8 cellular contexts compared by ENCODE assay signal in the genomic region with DNA sequence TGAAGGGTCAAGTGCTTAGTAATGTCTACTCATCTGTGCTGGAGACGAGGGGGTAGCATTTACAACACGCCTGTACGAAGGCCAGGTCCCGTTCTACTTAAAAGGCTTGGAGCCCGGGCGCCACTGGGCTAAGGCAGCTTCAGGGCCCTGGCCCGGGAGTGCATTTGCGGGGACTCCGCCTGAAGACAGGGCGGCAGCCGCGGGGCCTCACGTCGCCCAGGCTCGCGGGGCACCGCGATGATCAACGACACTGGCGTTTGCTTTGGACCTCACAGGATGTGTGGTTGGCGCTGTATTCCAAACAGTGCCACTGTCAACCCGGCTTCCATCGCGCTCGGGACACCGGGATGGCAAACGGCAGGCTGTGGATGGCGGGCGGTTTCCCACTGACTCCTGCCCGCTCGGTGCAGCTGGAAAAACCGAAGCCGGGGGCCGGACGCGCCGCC. TPM values are rescaled to one million over a fixed set of nuclear protein-coding genes. Genes with fewer than 3 reads are reported as not detected.
DNase-seq lines count a peak whose midpoint lies in the region; ATAC-seq and TF ChIP-seq lines count a peak whose summit lies in the region.

No MANE protein-coding gene starts in this region.

- DNase-seq in ELR (ENCODE audit: low read depth) (peak; percentile 84), HEK293T (ENCODE audit: extremely low spot score) (peak; percentile 39), NCI-H2171 treated with DMSO at 0.1 percent for 48 hours (lab: John Stamatoyannopoulos, UW) (peak; percentile 63), colonic mucosa (peak; percentile 67), left lung (peak; percentile 66 to 88), middle frontal gyrus (ENCODE audit: extremely low spot score, low spot score) (no peak)
- DNase-seq in activated CD4-positive, alpha-beta T cell treated with anti-CD3 and anti-CD28 coated beads for 1 hour = peak; percentile 35
- peak; percentile 40 for DNase-seq in stimulated activated CD8-positive, alpha-beta memory T cell treated with anti-CD3 and anti-CD28 coated beads, Interleukin-4, amount 100 ng/mL, for 24 hours (ENCODE audit: low read depth)

- H3K4me3 ChIP-seq in colonic mucosa (peak overlapping the region; percentile 82), left lung (peak overlapping the region; percentile 80 to 83)

- CTCF ChIA-PET in HEK293T (lab: Yijun Ruan, JAX) = no interaction called here

- no peaks in the 10 kb centered on the region for H3K9me3 ChIP-seq in colonic mucosa
- no peaks in the 10 kb centered on the region for H3K9me3 ChIP-seq in left lung

- H3K36me3 ChIP-seq in colonic mucosa (no peaks in the 10 kb centered on the region), left lung (no peaks in the 10 kb centered on the region)

- ATAC-seq in left lung = peak; percentile 32

- POLR2A ChIA-PET in HEK293T (lab: Yijun Ruan, JAX) = interaction anchor here (1.2 to 1.8 kb wide), 5 partner anchors 11 to 274 kb away, joined by 3 to 6 read pairs (median 4); a partner anchor contains a TSS

- TF ChIP-seq CTCF in colonic mucosa (IDR thresholded peaks at IDR 0.05) = no peak
- TF ChIP-seq CTCF in left lung (IDR thresholded peaks at IDR 0.05) = no peak

- H3K27me3 ChIP-seq in colonic mucosa (no peaks in the 10 kb centered on the region), left lung (no peaks in the 10 kb centered on the region)

- intact Hi-C loops in colonic mucosa (cut with DNase I) (loop anchor here (10.0 kb wide), 1 partner anchor 1287 kb away; a partner anchor contains a TSS), left lung (cut with DNase I) (no loop called here)

- H3K9ac ChIP-seq in colonic mucosa (ENCODE audit: low read depth in 2 of 2, low read length in 2 of 2) = peak overlapping the region; percentile 87 to 91

- H3K4me1 ChIP-seq in colonic mucosa = peaks cover 9% of the 10 kb centered on the region
- H3K4me1 ChIP-seq in left lung = peaks cover 20 to 34% of the 10 kb centered on the region in 2 donors

- H3K27ac ChIP-seq in colonic mucosa (peak overlapping the region; percentile 95), left lung (peak overlapping the region; percentile 95 to 98)

TF ChIP-seq in HEK293T, 16 proteins besides CTCF, POLR2A, EP300 and RAD21:
- TF ChIP-seq CTBP1 (IDR thresholded peaks at IDR 0.05; ENCODE audit: borderline replicate concordance) (no peak), ELF4 (IDR thresholded peaks at IDR 0.05) (no peak), BHLHE40 (IDR thresholded peaks at IDR 0.05; ENCODE audit: borderline replicate concordance) (no peak), TARDBP (IDR thresholded peaks at IDR 0.05) (no peak), ARNT (IDR thresholded peaks at IDR 0.05) (no peak), LEF1 (IDR thresholded peaks at IDR 0.05; ENCODE audit: borderline replicate concordance) (no peak), HDGF (IDR thresholded peaks at IDR 0.05; ENCODE audit: borderline replicate concordance) (no peak), FOXK2 (IDR thresholded peaks at IDR 0.05) (no peak)
- TF ChIP-seq, protein P1, sequence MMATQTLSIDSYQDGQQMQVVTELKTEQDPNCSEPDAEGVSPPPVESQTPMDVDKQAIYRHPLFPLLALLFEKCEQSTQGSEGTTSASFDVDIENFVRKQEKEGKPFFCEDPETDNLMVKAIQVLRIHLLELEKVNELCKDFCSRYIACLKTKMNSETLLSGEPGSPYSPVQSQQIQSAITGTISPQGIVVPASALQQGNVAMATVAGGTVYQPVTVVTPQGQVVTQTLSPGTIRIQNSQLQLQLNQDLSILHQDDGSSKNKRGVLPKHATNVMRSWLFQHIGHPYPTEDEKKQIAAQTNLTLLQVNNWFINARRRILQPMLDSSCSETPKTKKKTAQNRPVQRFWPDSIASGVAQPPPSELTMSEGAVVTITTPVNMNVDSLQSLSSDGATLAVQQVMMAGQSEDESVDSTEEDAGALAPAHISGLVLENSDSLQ (IDR thresholded peaks at IDR 0.05) = no peak

RNA-seq across cellular contexts. Expression of a gene that starts 1.1 kb away (rescaled TPM):
- total RNA-seq in colonic mucosa (10 to 100 TPM; 17.1 to 21.9 TPM), left lung (10 to 100 TPM; 17.1 to 23.3 TPM)
